ENCODE assay signal across 8 cellular contexts in genomic region chr2:172429351-172429968, GRCh38. TPM values are rescaled to one million over a fixed set of nuclear protein-coding genes. Genes with fewer than 3 reads are reported as not detected.
DNase-seq lines count a peak whose midpoint lies in the region; FAIRE-seq and TF ChIP-seq lines count a peak whose summit lies in the region.

No MANE protein-coding gene starts in this region.

- H3K9me3 ChIP-seq in SJCRH30 (replicated peaks) (no peaks in the 10 kb centered on the region), trophoblast cell (ENCODE audit: insufficient read depth, low read depth, low read length) (no peaks in the 10 kb centered on the region)

- no peak overlapping the region for H2BK12ac ChIP-seq in trophoblast cell (ENCODE audit: low read length)

- H3K14ac ChIP-seq in trophoblast cell (ENCODE audit: low read length) = no peak overlapping the region

- H3K4me1 ChIP-seq in SJCRH30 (peaks cover 20% of the 10 kb centered on the region), trophoblast cell (ENCODE audit: control insufficient read depth in 1 of 2, insufficient read depth in 2 of 2, low read length in 2 of 2) (peaks cover 2 to 9% of the 10 kb centered on the region in 2 experiments)

- no peak overlapping the region for H3K4ac ChIP-seq in trophoblast cell (ENCODE audit: low read depth, low read length)

- H3K27ac ChIP-seq in SJCRH30 (peak overlapping the region; percentile 61; the same call in 1 of the 2 replicates), trophoblast cell (ENCODE audit: low read depth, low read length) (no peak overlapping the region)

- H2AK5ac ChIP-seq in trophoblast cell (ENCODE audit: low read length) = no peak overlapping the region

- no peak overlapping the region for H2BK5ac ChIP-seq in trophoblast cell (ENCODE audit: low read depth, low read length, poor library complexity)

- H4K91ac ChIP-seq in trophoblast cell (ENCODE audit: low read depth, low read length) = no peak overlapping the region

- no peak for FAIRE-seq in GM12891 (lab: Jason Lieb, UNC)

- peak overlapping the region; percentile 69 for H3K4me3 ChIP-seq in SJCRH30
- peak overlapping the region in 1 of 2 donors; percentile 65 for H3K4me3 ChIP-seq in foreskin fibroblast (ENCODE audit: low read depth in 1 of 2, low read length in 2 of 2)
- no peak overlapping the region for H3K4me3 ChIP-seq in trophoblast cell (ENCODE audit: low read depth, low read length)

- H3K4me2 ChIP-seq in trophoblast cell (ENCODE audit: low read length) = peak overlapping the region; percentile 82

- no peak overlapping the region for H3K18ac ChIP-seq in trophoblast cell (ENCODE audit: low read length)

- no CpG with 5 or more reads among the region's 9 CpGs for WGBS in trophoblast cell (ENCODE audit: extremely low coverage, insufficient coverage, insufficient read length)

- no peak overlapping the region for H4K12ac ChIP-seq in trophoblast cell (ENCODE audit: low read depth, low read length)

- TF ChIP-seq CTCF in foreskin fibroblast (IDR thresholded peaks at IDR 0.05; ENCODE audit: low read depth, low read length) = peak; percentile 6

- H3K79me1 ChIP-seq in trophoblast cell (ENCODE audit: low read length) = peaks cover 3% of the 10 kb centered on the region

- no peak overlapping the region for H3K9ac ChIP-seq in trophoblast cell (ENCODE audit: low read length)

- H3K79me2 ChIP-seq in trophoblast cell (ENCODE audit: control insufficient read depth, insufficient read depth, low read length, poor library complexity) = peaks cover 3% of the 10 kb centered on the region

- H3K36me3 ChIP-seq in SJCRH30 (no peaks in the 10 kb centered on the region), trophoblast cell (ENCODE audit: control insufficient read depth in 1 of 2, insufficient read depth in 2 of 2, low read length in 2 of 2) (no peaks in the 10 kb centered on the region)

- no peaks in the 10 kb centered on the region for H3K27me3 ChIP-seq in SJCRH30
- H3K27me3 ChIP-seq in trophoblast cell (ENCODE audit: insufficient read depth, low read length) = no peaks in the 10 kb centered on the region

- no peak overlapping the region for H4K8ac ChIP-seq in trophoblast cell (ENCODE audit: low read depth, low read length)

- DNase-seq in ELR (ENCODE audit: low read depth) (peak; percentile 47), SJCRH30 (peak; percentile 22 to 52), foreskin fibroblast (peak in 1 of 2 donors; percentile 43), trophoblast cell (peak; percentile 76 to 81), DMS153 (lab: John Stamatoyannopoulos, UW) (no peak), NCI-H187 treated with DMSO at 0.1 percent for 48 hours (lab: John Stamatoyannopoulos, UW) (no peak), NCI-H2171 (lab: John Stamatoyannopoulos, UW) (no peak), GM12891 (ENCODE audit: insufficient read length, low spot score) (no peak)

- no peak overlapping the region for H2BK120ac ChIP-seq in trophoblast cell (ENCODE audit: insufficient read depth, low read length, poor library complexity)

- no peak for TF ChIP-seq POLR2A in GM12891 (IDR thresholded peaks at IDR 0.05; ENCODE audit: low read depth, low read length)

- no peak overlapping the region for H2AFZ ChIP-seq in trophoblast cell (ENCODE audit: insufficient read depth, low read length, poor library complexity)

- no peak overlapping the region for H3K23ac ChIP-seq in trophoblast cell (ENCODE audit: low read length)

TF ChIP-seq in GM12891, 5 proteins besides CTCF, POLR2A, EP300 and RAD21:
- TF ChIP-seq POLR2AphosphoS5 (IDR thresholded peaks at IDR 0.05; ENCODE audit: low read depth, low read length) (no peak), TAF1 (IDR thresholded peaks at IDR 0.05; ENCODE audit: low read depth, low read length) (no peak), PAX5 (IDR thresholded peaks at IDR 0.05; ENCODE audit: insufficient read depth, low read length, severe bottlenecking) (no peak), SPI1 (IDR thresholded peaks at IDR 0.05; ENCODE audit: low read depth, low read length) (no peak), POU2F2 (IDR thresholded peaks at IDR 0.05; ENCODE audit: low read depth, low read length) (no peak)

RNA-seq across cellular contexts. Expression of gene ITGA6, which starts 2.1 kb away (rescaled TPM):
- total RNA-seq in SJCRH30 (2014; rRNA removed; shearing (Covaris generic)) = 52.3 and 57.8 TPM in 2 replicates
- polyA plus RNA-seq in trophoblast cell (2013) = 26.5 and 28.2 TPM in 2 replicates
- 0.30 TPM for polyA plus RNA-seq in GM12891 (2012; ENCODE audit: low read depth, missing spikeins)

Comparison
In these comparisons a context has a peak if more than half of its experiments do, and no peak if none do; other contexts are left out.
1. DNase-seq: peak in ELR (single experiment), SJCRH30 (2 of 2) and trophoblast cell (2 of 2); none in DMS153 (single experiment), NCI-H187 treated with DMSO at 0.1 percent for 48 hours (single experiment), NCI-H2171 (single experiment) and GM12891 (single experiment).